Comparison of ENCODE assay signal across 2 cellular contexts in the genomic region with DNA sequence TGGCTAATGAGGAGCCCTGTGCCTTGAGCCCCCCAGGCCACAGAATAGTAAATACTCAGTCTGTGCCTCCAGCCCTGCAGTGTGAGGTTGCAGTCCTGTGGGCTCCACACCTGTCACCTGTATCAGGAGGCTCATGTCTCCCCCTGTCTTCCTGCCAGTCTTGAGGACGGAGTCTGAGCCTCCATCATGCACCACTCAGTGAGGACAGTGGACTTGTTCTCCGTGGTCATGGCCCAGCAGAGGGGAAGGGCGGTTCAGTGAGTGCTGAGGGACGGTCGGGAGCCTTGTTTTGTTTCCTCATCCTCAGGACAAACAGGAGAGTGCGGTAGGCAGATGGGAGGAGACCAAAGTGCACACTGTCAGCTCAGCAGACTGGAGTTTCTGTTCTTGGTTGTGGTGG. TPM values are rescaled to one million over a fixed set of nuclear protein-coding genes. Genes with fewer than 3 reads are reported as not detected.
"Had no signal": no experiment of that assay in that cellular context is flagged by ENCODE, and none has a peak within 500 bp of the region (broad histone marks: within the 10 kb centered on the region; RNA-seq: fewer than 3 reads in every experiment).

No MANE protein-coding gene starts in this region.

RNA-seq across cellular contexts. Expression of a gene that starts 33.4 kb away (rescaled TPM):
- polyA plus RNA-seq: naive thymus-derived CD4-positive, alpha-beta T cell; neural cell had no signal
